Comparison of ENCODE assay signal across 9 cellular contexts in genomic region chr3:38738630-38739395, GRCh38.
DNase-seq lines count a peak whose midpoint lies in the region; ATAC-seq and TF ChIP-seq lines count a peak whose summit lies in the region.
"Had no signal": no experiment of that assay in that cellular context is flagged by ENCODE, and none has a peak within 500 bp of the region (broad histone marks: within the 10 kb centered on the region; RNA-seq: fewer than 3 reads in every experiment).

No MANE protein-coding gene starts in this region.

- POLR2A ChIA-PET in activated CD4-positive, alpha-beta T cell treated with anti-CD3 and anti-CD28 coated beads for 36 hours (lab: Charles Lee), result no interaction called here

- H3K27me3 Mint-ChIP-seq in activated CD4-positive, alpha-beta T cell treated with anti-CD3 and anti-CD28 coated beads for 36 hours, result peaks cover 23% of the 10 kb centered on the region

- H3K9me3 Mint-ChIP-seq in activated CD4-positive, alpha-beta T cell treated with anti-CD3 and anti-CD28 coated beads for 36 hours (ENCODE audit: low read depth), result no peaks in the 10 kb centered on the region

- no peaks in the 10 kb centered on the region for H3K36me3 Mint-ChIP-seq in activated CD4-positive, alpha-beta T cell treated with anti-CD3 and anti-CD28 coated beads for 36 hours (ENCODE audit: low read depth)
- H3K36me3 Mint-ChIP-seq: activated naive CD8-positive, alpha-beta T cell had no signal

- ATAC-seq in activated CD4-positive, alpha-beta T cell treated with anti-CD3 and anti-CD28 coated beads for 36 hours, result no peak
- ATAC-seq in GM18519 (IDR thresholded peaks at IDR 0.05; ENCODE audit: low FRiP score, unreplicated experiment), result no peak

- H3K4me3 Mint-ChIP-seq in activated CD4-positive, alpha-beta T cell treated with anti-CD3 and anti-CD28 coated beads for 36 hours, result no peak overlapping the region
- H3K4me3 Mint-ChIP-seq: activated naive CD8-positive, alpha-beta T cell had no signal

- no peaks in the 10 kb centered on the region for H3K4me1 Mint-ChIP-seq in activated CD4-positive, alpha-beta T cell treated with anti-CD3 and anti-CD28 coated beads for 36 hours

- H3K27ac Mint-ChIP-seq in activated CD4-positive, alpha-beta T cell treated with anti-CD3 and anti-CD28 coated beads for 36 hours, result no peak overlapping the region
- H3K27ac Mint-ChIP-seq: activated naive CD8-positive, alpha-beta T cell had no signal

- no peak overlapping the region for H3K4me3 ChIP-seq in WI38 (ENCODE audit: low read depth, low read length)

- intact Hi-C loops in activated CD4-positive, alpha-beta T cell treated with anti-CD3 and anti-CD28 coated beads for 36 hours (cut with DNase I, micrococcal nuclease), result loop anchor here in 1 of 2 experiments (1.0 to 2.0 kb wide), 2 partner anchors 106 to 261 kb away; no protein-coding TSS in a partner anchor

- TF ChIP-seq CTCF in WI38 (IDR thresholded peaks at IDR 0.05; ENCODE audit: low read depth, low read length), result peak; percentile 87

- CTCF ChIA-PET in activated CD4-positive, alpha-beta T cell treated with anti-CD3 and anti-CD28 coated beads for 36 hours (lab: Charles Lee), result interaction anchor here (0.5 to 1.7 kb wide), 9 partner anchors 11 to 217 kb away, joined by 3 to 8 read pairs (median 3); no protein-coding TSS in a partner anchor

- DNase-seq in activated CD4-positive, alpha-beta T cell treated with anti-CD3 and anti-CD28 coated beads for 36 hours, result peak; percentile 72
- no peak for DNase-seq in activated CD4-positive, alpha-beta T cell treated with anti-CD3 and anti-CD28 coated beads for 4 hours
- peak; percentile 21 for DNase-seq in HuH-7.5 (ENCODE audit: low spot score)
- peak; percentile 81 for DNase-seq in iPS-NIHi11 (ENCODE audit: low spot score)
- no peak for DNase-seq in effector CD4-positive, alpha-beta T cell
- no peak for DNase-seq in GOT3 (lab: John Stamatoyannopoulos, UW)

Comparison
In these comparisons a context has a peak if more than half of its experiments do, and no peak if none do; other contexts are left out.
1. DNase-seq: peak in activated CD4-positive, alpha-beta T cell treated with anti-CD3 and anti-CD28 coated beads for 36 hours (single experiment), HuH-7.5 (single experiment) and iPS-NIHi11 (single experiment); none in activated CD4-positive, alpha-beta T cell treated with anti-CD3 and anti-CD28 coated beads for 4 hours (0 of 2), effector CD4-positive, alpha-beta T cell (single experiment) and GOT3 (single experiment).